8 cellular contexts compared by ENCODE assay signal in genomic region chr19:44905437-44906160, GRCh38. TPM values are rescaled to one million over a fixed set of nuclear protein-coding genes. Genes with fewer than 3 reads are reported as not detected.
A peak's percentile ranks its signal among the peaks of the same experiment; 100 is the strongest.
DNase-seq lines count a peak whose midpoint lies in the region; ATAC-seq and TF ChIP-seq lines count a peak whose summit lies in the region.

APOE (plus strand) TSS chr19:44905796; CDS start chr19:44906625, 829 bp downstream.

- H3K9me2 ChIP-seq in GM23248 (ENCODE audit: insufficient read depth): no peaks in the 10 kb centered on the region

- peaks cover 14% of the 10 kb centered on the region for H3K27me3 ChIP-seq in GM23248 (replicated peaks; ENCODE audit: insufficient read depth)
- H3K27me3 ChIP-seq in heart left ventricle: peaks cover 0 to 34% (median 15%) of the 10 kb centered on the region in 9 donors
- peaks cover 5% of the 10 kb centered on the region for H3K27me3 ChIP-seq in prostate gland (replicated peaks; ENCODE audit: insufficient read depth)

- in situ Hi-C loops in GM23248 (cut with MboI): no loop called here

- H3K4me1 Mint-ChIP-seq in activated B cell treated with CpG ODN at 0.5 μM for 24 hours: peaks cover 18% of the 10 kb centered on the region

- H3K36me3 ChIP-seq in GM23248 (ENCODE audit: low read depth) (no peaks in the 10 kb centered on the region; the same call in 1 of the 2 replicates), heart left ventricle (peaks cover 0 to 29% (median 25%) of the 10 kb centered on the region in 9 donors), prostate gland (no peaks in the 10 kb centered on the region)

- H3K9me3 ChIP-seq in GM23248 (ENCODE audit: low read depth) (no peaks in the 10 kb centered on the region), heart left ventricle (no peaks in the 10 kb centered on the region), prostate gland (no peaks in the 10 kb centered on the region)

- TF ChIP-seq CTCF in activated B cell treated with CpG ODN at 0.5 μM for 24 hours (IDR thresholded peaks at IDR 0.05): no peak
- no peak for TF ChIP-seq CTCF in heart left ventricle (IDR thresholded peaks at IDR 0.05)
- no peak for TF ChIP-seq CTCF in prostate gland (IDR thresholded peaks at IDR 0.05)

- peak; percentile 18 for ATAC-seq in activated B cell treated with CpG ODN at 0.5 μM for 24 hours (ENCODE audit: low read depth)
- ATAC-seq in heart left ventricle: peak in 1 of 4 donors; percentile 17
- ATAC-seq in GM21423 (IDR thresholded peaks at IDR 0.05; ENCODE audit: unreplicated experiment): no peak
- ATAC-seq in GM21367 (IDR thresholded peaks at IDR 0.05; ENCODE audit: unreplicated experiment): no peak
- no peak for ATAC-seq in HG02938 (IDR thresholded peaks at IDR 0.05; ENCODE audit: unreplicated experiment)

- TF ChIP-seq POLR2A in heart left ventricle (IDR thresholded peaks at IDR 0.05) (no peak), prostate gland (IDR thresholded peaks at IDR 0.05) (no peak)

- peaks cover 27% of the 10 kb centered on the region for H3K36me3 Mint-ChIP-seq in activated B cell treated with CpG ODN at 0.5 μM for 24 hours (ENCODE audit: low read depth)

- CTCF ChIA-PET in activated B cell treated with CpG ODN at 0.5 μM for 24 hours (lab: Charles Lee): interaction anchor here (0.6 to 2.0 kb wide), 3 partner anchors 46 to 160 kb away, joined by 3 to 7 read pairs (median 3); no protein-coding TSS in a partner anchor

- no peaks in the 10 kb centered on the region for H3K79me2 ChIP-seq in GM23248 (ENCODE audit: insufficient read depth)

- H3K4me2 ChIP-seq in GM23248 (ENCODE audit: unreplicated experiment): peak within 1 kb of the TSS; percentile 32

- H3K4me3 Mint-ChIP-seq in activated B cell treated with CpG ODN at 0.5 μM for 24 hours: no peak within 1 kb of the TSS

- H3K9ac ChIP-seq in GM23248: no peak within 1 kb of the TSS

- peaks cover 15% of the 10 kb centered on the region for H3K27me3 Mint-ChIP-seq in activated B cell treated with CpG ODN at 0.5 μM for 24 hours

- no peak within 1 kb of the TSS for H3K27ac Mint-ChIP-seq in activated B cell treated with CpG ODN at 0.5 μM for 24 hours

- 0 out of 2 replicates have a peak within 1 kb of the TSS, but pooled peaks have one; percentile 7 for H2AFZ ChIP-seq in GM23248

- H4K20me1 ChIP-seq in GM23248 (ENCODE audit: insufficient read depth): no peaks in the 10 kb centered on the region

- H3K4me1 ChIP-seq in GM23248 (ENCODE audit: insufficient read depth) (no peaks in the 10 kb centered on the region; the same call in 1 of the 2 replicates), heart left ventricle (peaks cover 0 to 23% (median 8%) of the 10 kb centered on the region in 12 donors), prostate gland (replicated peaks) (no peaks in the 10 kb centered on the region)

- DNase-seq in GM23248 (peak; percentile 18), activated B cell treated with CpG ODN at 0.5 μM for 24 hours (no peak), heart left ventricle (no peak), prostate gland (ENCODE audit: low spot score) (no peak), NCI-H2196 treated with DMSO at 0.1 percent for 48 hours (lab: John Stamatoyannopoulos, UW; ENCODE audit: unreplicated experiment) (no peak)

- POLR2A ChIA-PET in activated B cell treated with CpG ODN at 0.5 μM for 24 hours (lab: Charles Lee): interaction anchor here (0.6 to 1.4 kb wide), 4 partner anchors 49 to 176 kb away, joined by 4 to 7 read pairs (median 5); partner anchors contain the start of gene RELB

- H3K9me3 Mint-ChIP-seq in activated B cell treated with CpG ODN at 0.5 μM for 24 hours: no peaks in the 10 kb centered on the region

- H3K4me3 ChIP-seq in GM23248 (no peak within 1 kb of the TSS), heart left ventricle (peak within 1 kb of the TSS in 9 of 12 donors; percentile 6 to 48 (median 41)), prostate gland (no peak within 1 kb of the TSS)

- intact Hi-C loops in activated B cell treated with CpG ODN at 0.5 μM for 24 hours (cut with micrococcal nuclease) (no loop called here), heart left ventricle (cut with DNase I) (loop anchor here in 7 of 10 donors (2.0 to 10.0 kb wide), 7 partner anchors 41 to 439 kb away; partner anchors contain the start of genes APOC2 (in 1 of the 7), CLPTM1 (in 1 of the 7) and KLC3 (in 1 of the 7)), prostate gland (cut with DNase I) (loop anchor here (2.0 to 10.0 kb wide), 2 partner anchors 45 to 149 kb away; no protein-coding TSS in a partner anchor)

- WGBS in GM23248 (ENCODE audit: low coverage in 1 of 2, low lambda C conversion rate in 2 of 2, missing lambda C conversion rate in 2 of 2), 2 experiments: 4 to 5% methylated on average over 15 to 20 of the region's 20 CpGs
- WGBS in heart left ventricle, 4 donors: 1 to 2% (median 1%) methylated on average over 9 to 20 of the region's 20 CpGs
- 2% methylated on average over 20 of the region's 20 CpGs for WGBS in prostate gland

- no peaks in the 10 kb centered on the region for H3F3A ChIP-seq in GM23248 (ENCODE audit: insufficient read depth)

- H3K27ac ChIP-seq in GM23248: no peak within 1 kb of the TSS
- H3K27ac ChIP-seq in heart left ventricle: peak within 1 kb of the TSS in 2 of 12 donors; percentile 29 to 34
- no peak within 1 kb of the TSS for H3K27ac ChIP-seq in prostate gland

RNA-seq across cellular contexts. Expression of gene APOE, which starts in this region (rescaled TPM):
- total RNA-seq in GM23248 (2014; rRNA removed; shearing (Covaris generic)): 0.76 TPM in 1 of 2 replicates, not detected in the other
- polyA plus RNA-seq in GM23248 (2016; fragmentation: Nextera tagmentation; extraction: Ambion mirVana) (0.60 and 0.87 TPM in 2 replicates), heart left ventricle (10 to 100 TPM; 33.2 to 35.7 TPM)
- total RNA-seq in activated B cell treated with CpG ODN at 0.5 μM for 24 hours (not detected in 2 replicates), heart left ventricle (100 to 1,000 TPM in 2 of 9 donors, 10 to 100 TPM in 5, 1 to 10 TPM in 2; 4.1 to 149 (median 25.7) TPM), prostate gland (100 to 1,000 TPM; 206 to 503 TPM)

Comparison
In these comparisons a context has a peak if more than half of its experiments do, and no peak if none do; other contexts are left out.
1. RNA of gene APOE (polyA plus RNA-seq): 33.2 to 35.7 TPM in heart left ventricle; 0.60 to 0.87 TPM in GM23248; every median in the first group is over 10 times any median in the second.
2. Peak in DNase-seq and H3K4me2 ChIP-seq in GM23248; RNA of the gene not detected or under 1 TPM.
3. Peak in ATAC-seq in activated B cell treated with CpG ODN at 0.5 μM for 24 hours; RNA of the gene not detected or under 1 TPM.
4. H3K4me3 ChIP-seq: peak in heart left ventricle (9 of 12); none in GM23248 (single experiment) and prostate gland (0 of 2).